1 cellular context compared by ENCODE assay signal in genomic region chr12:111368684-111369495, GRCh38.
TF ChIP-seq lines count a peak whose summit lies in the region.

Gene PHETA1 (minus strand): TSS chr12:111369095. CDS start chr12:111363427, 5,668 bp downstream.

TF ChIP-seq in HepG2, 621 proteins besides CTCF, POLR2A, EP300 and RAD21 (continued from another document and continues in another):
- 0 out of 2 replicates have a peak, but pooled peaks have one; percentile 7 for TF ChIP-seq MNT (IDR thresholded peaks at IDR 0.05)
- no peak for TF ChIP-seq ZSCAN20 (CRISPR knock-in tag; IDR thresholded peaks at IDR 0.05; ENCODE audit: borderline replicate concordance)
- no peak for TF ChIP-seq TGIF2 (CRISPR knock-in tag; IDR thresholded peaks at IDR 0.05)
- peak; percentile 74; the same call in 1 of the 2 replicates for TF ChIP-seq TBX2 (CRISPR knock-in tag; IDR thresholded peaks at IDR 0.05; ENCODE audit: borderline replicate concordance)
- TF ChIP-seq YEATS4 (CRISPR knock-in tag; IDR thresholded peaks at IDR 0.05; ENCODE audit: borderline replicate concordance) = peak; percentile 60; the same call in 1 of the 2 replicates
- TF ChIP-seq FOXA3 (CRISPR knock-in tag; IDR thresholded peaks at IDR 0.05) = peak; percentile 18; the same call in 1 of the 2 replicates
- TF ChIP-seq NR2C2 (CRISPR knock-in tag; IDR thresholded peaks at IDR 0.05; ENCODE audit: borderline replicate concordance) = 0 out of 2 replicates have a peak, but pooled peaks have one; percentile 17
- TF ChIP-seq AHR (CRISPR knock-in tag; IDR thresholded peaks at IDR 0.05) = no peak
- TF ChIP-seq, protein P1, sequence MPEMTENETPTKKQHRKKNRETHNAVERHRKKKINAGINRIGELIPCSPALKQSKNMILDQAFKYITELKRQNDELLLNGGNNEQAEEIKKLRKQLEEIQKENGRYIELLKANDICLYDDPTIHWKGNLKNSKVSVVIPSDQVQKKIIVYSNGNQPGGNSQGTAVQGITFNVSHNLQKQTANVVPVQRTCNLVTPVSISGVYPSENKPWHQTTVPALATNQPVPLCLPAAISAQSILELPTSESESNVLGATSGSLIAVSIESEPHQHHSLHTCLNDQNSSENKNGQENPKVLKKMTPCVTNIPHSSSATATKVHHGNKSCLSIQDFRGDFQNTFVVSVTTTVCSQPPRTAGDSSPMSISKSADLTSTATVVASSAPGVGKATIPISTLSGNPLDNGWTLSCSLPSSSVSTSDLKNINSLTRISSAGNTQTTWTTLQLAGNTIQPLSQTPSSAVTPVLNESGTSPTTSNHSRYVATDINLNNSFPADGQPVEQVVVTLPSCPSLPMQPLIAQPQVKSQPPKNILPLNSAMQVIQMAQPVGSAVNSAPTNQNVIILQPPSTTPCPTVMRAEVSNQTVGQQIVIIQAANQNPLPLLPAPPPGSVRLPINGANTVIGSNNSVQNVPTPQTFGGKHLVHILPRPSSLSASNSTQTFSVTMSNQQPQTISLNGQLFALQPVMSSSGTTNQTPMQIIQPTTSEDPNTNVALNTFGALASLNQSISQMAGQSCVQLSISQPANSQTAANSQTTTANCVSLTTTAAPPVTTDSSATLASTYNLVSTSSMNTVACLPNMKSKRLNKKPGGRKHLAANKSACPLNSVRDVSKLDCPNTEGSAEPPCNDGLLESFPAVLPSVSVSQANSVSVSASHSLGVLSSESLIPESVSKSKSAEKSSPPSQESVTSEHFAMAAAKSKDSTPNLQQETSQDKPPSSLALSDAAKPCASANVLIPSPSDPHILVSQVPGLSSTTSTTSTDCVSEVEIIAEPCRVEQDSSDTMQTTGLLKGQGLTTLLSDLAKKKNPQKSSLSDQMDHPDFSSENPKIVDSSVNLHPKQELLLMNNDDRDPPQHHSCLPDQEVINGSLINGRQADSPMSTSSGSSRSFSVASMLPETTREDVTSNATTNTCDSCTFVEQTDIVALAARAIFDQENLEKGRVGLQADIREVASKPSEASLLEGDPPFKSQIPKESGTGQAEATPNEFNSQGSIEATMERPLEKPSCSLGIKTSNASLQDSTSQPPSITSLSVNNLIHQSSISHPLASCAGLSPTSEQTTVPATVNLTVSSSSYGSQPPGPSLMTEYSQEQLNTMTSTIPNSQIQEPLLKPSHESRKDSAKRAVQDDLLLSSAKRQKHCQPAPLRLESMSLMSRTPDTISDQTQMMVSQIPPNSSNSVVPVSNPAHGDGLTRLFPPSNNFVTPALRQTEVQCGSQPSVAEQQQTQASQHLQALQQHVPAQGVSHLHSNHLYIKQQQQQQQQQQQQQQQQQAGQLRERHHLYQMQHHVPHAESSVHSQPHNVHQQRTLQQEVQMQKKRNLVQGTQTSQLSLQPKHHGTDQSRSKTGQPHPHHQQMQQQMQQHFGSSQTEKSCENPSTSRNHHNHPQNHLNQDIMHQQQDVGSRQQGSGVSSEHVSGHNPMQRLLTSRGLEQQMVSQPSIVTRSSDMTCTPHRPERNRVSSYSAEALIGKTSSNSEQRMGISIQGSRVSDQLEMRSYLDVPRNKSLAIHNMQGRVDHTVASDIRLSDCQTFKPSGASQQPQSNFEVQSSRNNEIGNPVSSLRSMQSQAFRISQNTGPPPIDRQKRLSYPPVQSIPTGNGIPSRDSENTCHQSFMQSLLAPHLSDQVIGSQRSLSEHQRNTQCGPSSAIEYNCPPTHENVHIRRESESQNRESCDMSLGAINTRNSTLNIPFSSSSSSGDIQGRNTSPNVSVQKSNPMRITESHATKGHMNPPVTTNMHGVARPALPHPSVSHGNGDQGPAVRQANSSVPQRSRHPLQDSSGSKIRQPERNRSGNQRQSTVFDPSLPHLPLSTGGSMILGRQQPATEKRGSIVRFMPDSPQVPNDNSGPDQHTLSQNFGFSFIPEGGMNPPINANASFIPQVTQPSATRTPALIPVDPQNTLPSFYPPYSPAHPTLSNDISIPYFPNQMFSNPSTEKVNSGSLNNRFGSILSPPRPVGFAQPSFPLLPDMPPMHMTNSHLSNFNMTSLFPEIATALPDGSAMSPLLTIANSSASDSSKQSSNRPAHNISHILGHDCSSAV (CRISPR knock-in tag; IDR thresholded peaks at IDR 0.05; ENCODE audit: borderline replicate concordance) = no peak
- TF ChIP-seq, protein P2, sequence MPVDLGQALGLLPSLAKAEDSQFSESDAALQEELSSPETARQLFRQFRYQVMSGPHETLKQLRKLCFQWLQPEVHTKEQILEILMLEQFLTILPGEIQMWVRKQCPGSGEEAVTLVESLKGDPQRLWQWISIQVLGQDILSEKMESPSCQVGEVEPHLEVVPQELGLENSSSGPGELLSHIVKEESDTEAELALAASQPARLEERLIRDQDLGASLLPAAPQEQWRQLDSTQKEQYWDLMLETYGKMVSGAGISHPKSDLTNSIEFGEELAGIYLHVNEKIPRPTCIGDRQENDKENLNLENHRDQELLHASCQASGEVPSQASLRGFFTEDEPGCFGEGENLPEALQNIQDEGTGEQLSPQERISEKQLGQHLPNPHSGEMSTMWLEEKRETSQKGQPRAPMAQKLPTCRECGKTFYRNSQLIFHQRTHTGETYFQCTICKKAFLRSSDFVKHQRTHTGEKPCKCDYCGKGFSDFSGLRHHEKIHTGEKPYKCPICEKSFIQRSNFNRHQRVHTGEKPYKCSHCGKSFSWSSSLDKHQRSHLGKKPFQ (CRISPR knock-in tag; IDR thresholded peaks at IDR 0.05; ENCODE audit: insufficient replicate concordance) = peak; percentile 31
- peak; percentile 91 for TF ChIP-seq ZFX (CRISPR knock-in tag; IDR thresholded peaks at IDR 0.05; ENCODE audit: low read depth)
- TF ChIP-seq ZNF652 (CRISPR knock-in tag; IDR thresholded peaks at IDR 0.05; ENCODE audit: borderline replicate concordance, low read depth) = peak; percentile 98
- TF ChIP-seq HDAC1 (CRISPR knock-in tag; IDR thresholded peaks at IDR 0.05) = peak; percentile 67; the same call in 1 of the 2 replicates
- peak; percentile 25; the same call in 1 of the 2 replicates for TF ChIP-seq THAP11 (CRISPR knock-in tag; IDR thresholded peaks at IDR 0.05)
- peak; percentile 77 for TF ChIP-seq SALL1 (CRISPR knock-in tag; IDR thresholded peaks at IDR 0.05)
- TF ChIP-seq IKZF1 (IDR thresholded peaks at IDR 0.05) = no peak
- peak; percentile 14; the same call in 1 of the 2 replicates for TF ChIP-seq ZNF329 (CRISPR knock-in tag; IDR thresholded peaks at IDR 0.05; ENCODE audit: low read depth)
- TF ChIP-seq, protein P3, sequence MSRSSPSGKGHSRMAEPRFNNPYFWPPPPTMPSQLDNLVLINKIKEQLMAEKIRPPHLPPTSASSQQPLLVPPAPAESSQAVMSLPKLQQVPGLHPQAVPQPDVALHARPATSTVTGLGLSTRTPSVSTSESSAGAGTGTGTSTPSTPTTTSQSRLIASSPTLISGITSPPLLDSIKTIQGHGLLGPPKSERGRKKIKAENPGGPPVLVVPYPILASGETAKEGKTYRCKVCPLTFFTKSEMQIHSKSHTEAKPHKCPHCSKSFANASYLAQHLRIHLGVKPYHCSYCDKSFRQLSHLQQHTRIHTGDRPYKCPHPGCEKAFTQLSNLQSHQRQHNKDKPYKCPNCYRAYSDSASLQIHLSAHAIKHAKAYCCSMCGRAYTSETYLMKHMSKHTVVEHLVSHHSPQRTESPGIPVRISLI (CRISPR knock-in tag; IDR thresholded peaks at IDR 0.05; ENCODE audit: borderline replicate concordance) = no peak
- TF ChIP-seq HMG20A (CRISPR knock-in tag; IDR thresholded peaks at IDR 0.05; ENCODE audit: borderline replicate concordance) = no peak
- TF ChIP-seq, protein P4, sequence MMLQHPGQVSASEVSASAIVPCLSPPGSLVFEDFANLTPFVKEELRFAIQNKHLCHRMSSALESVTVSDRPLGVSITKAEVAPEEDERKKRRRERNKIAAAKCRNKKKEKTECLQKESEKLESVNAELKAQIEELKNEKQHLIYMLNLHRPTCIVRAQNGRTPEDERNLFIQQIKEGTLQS (CRISPR knock-in tag; IDR thresholded peaks at IDR 0.05) = peak; percentile 8; the same call in 1 of the 2 replicates
- TF ChIP-seq, protein P5, sequence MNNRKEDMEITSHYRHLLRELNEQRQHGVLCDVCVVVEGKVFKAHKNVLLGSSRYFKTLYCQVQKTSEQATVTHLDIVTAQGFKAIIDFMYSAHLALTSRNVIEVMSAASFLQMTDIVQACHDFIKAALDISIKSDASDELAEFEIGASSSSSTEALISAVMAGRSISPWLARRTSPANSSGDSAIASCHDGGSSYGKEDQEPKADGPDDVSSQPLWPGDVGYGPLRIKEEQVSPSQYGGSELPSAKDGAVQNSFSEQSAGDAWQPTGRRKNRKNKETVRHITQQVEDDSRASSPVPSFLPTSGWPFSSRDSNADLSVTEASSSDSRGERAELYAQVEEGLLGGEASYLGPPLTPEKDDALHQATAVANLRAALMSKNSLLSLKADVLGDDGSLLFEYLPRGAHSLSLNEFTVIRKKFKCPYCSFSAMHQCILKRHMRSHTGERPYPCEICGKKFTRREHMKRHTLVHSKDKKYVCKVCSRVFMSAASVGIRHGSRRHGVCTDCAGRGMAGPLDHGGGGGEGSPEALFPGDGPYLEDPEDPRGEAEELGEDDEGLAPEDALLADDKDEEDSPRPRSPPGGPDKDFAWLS (CRISPR knock-in tag; IDR thresholded peaks at IDR 0.05; ENCODE audit: borderline replicate concordance) = no peak
- peak; percentile 56 for TF ChIP-seq PAXIP1 (CRISPR knock-in tag; conservative IDR thresholded peaks at IDR 0.05)
- TF ChIP-seq, protein P6, sequence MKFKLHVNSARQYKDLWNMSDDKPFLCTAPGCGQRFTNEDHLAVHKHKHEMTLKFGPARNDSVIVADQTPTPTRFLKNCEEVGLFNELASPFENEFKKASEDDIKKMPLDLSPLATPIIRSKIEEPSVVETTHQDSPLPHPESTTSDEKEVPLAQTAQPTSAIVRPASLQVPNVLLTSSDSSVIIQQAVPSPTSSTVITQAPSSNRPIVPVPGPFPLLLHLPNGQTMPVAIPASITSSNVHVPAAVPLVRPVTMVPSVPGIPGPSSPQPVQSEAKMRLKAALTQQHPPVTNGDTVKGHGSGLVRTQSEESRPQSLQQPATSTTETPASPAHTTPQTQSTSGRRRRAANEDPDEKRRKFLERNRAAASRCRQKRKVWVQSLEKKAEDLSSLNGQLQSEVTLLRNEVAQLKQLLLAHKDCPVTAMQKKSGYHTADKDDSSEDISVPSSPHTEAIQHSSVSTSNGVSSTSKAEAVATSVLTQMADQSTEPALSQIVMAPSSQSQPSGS (CRISPR knock-in tag; IDR thresholded peaks at IDR 0.05) = no peak
- TF ChIP-seq ERF (CRISPR knock-in tag; IDR thresholded peaks at IDR 0.05) = peak; percentile 79
- TF ChIP-seq ZNF142 (CRISPR knock-in tag; IDR thresholded peaks at IDR 0.05) = peak; percentile 83; the same call in 1 of the 2 replicates
